ENCODE assay signal across 8 cellular contexts in genomic region chr3:187744169-187745151, GRCh38. TPM values are rescaled to one million over a fixed set of nuclear protein-coding genes. Genes with fewer than 3 reads are reported as not detected.
DNase-seq lines count a peak whose midpoint lies in the region; ATAC-seq and TF ChIP-seq lines count a peak whose summit lies in the region.

No MANE protein-coding gene starts in this region.

- under 1% methylated on average over 42 of the region's 55 CpGs for WGBS in SK-N-SH (ENCODE audit: low lambda C conversion rate)
- under 1% methylated on average over 49 of the region's 55 CpGs for WGBS in hepatocyte (ENCODE audit: low lambda C conversion rate, missing lambda C conversion rate)

- H3K79me2 ChIP-seq in SK-N-SH (ENCODE audit: insufficient read depth) (peaks cover 50% of the 10 kb centered on the region), hepatocyte (peaks cover 54% of the 10 kb centered on the region)

- no peak for DNase-seq in AG04450 (ENCODE audit: low read depth, low spot score)
- DNase-seq in HT-29 (ENCODE audit: low spot score), result peak; percentile 57
- DNase-seq in SK-N-SH, result peak; percentile 61
- DNase-seq in astrocyte of the cerebellum (ENCODE audit: low read depth), result no peak
- peak; percentile 69 for DNase-seq in hepatocyte (ENCODE audit: low spot score)
- DNase-seq in putamen (ENCODE audit: low spot score), result peak; percentile 77

- no peak for TF ChIP-seq CTCF in AG04450 (IDR thresholded peaks at IDR 0.05; ENCODE audit: low read depth, low read length)
- no peak for TF ChIP-seq CTCF in SK-N-SH (IDR thresholded peaks at IDR 0.05)
- TF ChIP-seq CTCF in astrocyte of the cerebellum (IDR thresholded peaks at IDR 0.05; ENCODE audit: low read depth, low read length, missing control alignments), result no peak
- TF ChIP-seq CTCF in hepatocyte (IDR thresholded peaks at IDR 0.05; ENCODE audit: poor library complexity), result no peak

- H4K20me1 ChIP-seq in SK-N-SH (ENCODE audit: insufficient read depth), result no peaks in the 10 kb centered on the region; the same call in 1 of the 2 replicates
- H4K20me1 ChIP-seq in hepatocyte (ENCODE audit: insufficient read depth, poor library complexity, severe bottlenecking), result peaks cover 16% of the 10 kb centered on the region

- H3K27me3 ChIP-seq in AG04450 (ENCODE audit: control insufficient read depth, insufficient read depth, low read length), result peaks cover 2% of the 10 kb centered on the region
- no peaks in the 10 kb centered on the region for H3K27me3 ChIP-seq in SK-N-SH (ENCODE audit: insufficient read depth)
- no peaks in the 10 kb centered on the region for H3K27me3 ChIP-seq in hepatocyte

- H3K9me3 ChIP-seq in AG04450 (ENCODE audit: control insufficient read depth, insufficient read depth, low read length) (no peaks in the 10 kb centered on the region), SK-N-SH (no peaks in the 10 kb centered on the region), hepatocyte (ENCODE audit: low read depth) (no peaks in the 10 kb centered on the region)

- H3K27ac ChIP-seq in AG04450 (ENCODE audit: low read depth, low read length) (peak overlapping the region; percentile 99), SK-N-SH (ENCODE audit: low read depth in 2 of 2, low read length in 1 of 2) (peak overlapping the region; percentile 68 to 97), hepatocyte (peak overlapping the region; percentile 93)

- H3K36me3 ChIP-seq in SK-N-SH (replicated peaks in 1 of 2; ENCODE audit: control insufficient read depth in 1 of 2, insufficient read depth in 2 of 2, low read length in 1 of 2) (no peaks in the 10 kb centered on the region), hepatocyte (replicated peaks; ENCODE audit: insufficient read depth, low read depth) (no peaks in the 10 kb centered on the region)

- H3K4me3 ChIP-seq in AG04450 (ENCODE audit: low read depth, low read length), result peak overlapping the region; percentile 89
- peak overlapping the region; percentile 81 to 94 for H3K4me3 ChIP-seq in SK-N-SH (ENCODE audit: low read depth in 2 of 2, low read length in 1 of 2)
- peak overlapping the region; percentile 87 for H3K4me3 ChIP-seq in astrocyte of the cerebellum (ENCODE audit: low read depth, low read length)
- peak overlapping the region; percentile 76 for H3K4me3 ChIP-seq in hepatocyte

- ATAC-seq in HG03354 (IDR thresholded peaks at IDR 0.05; ENCODE audit: poor library complexity, severe bottlenecking, unreplicated experiment) (no peak), GM19324 (IDR thresholded peaks at IDR 0.05; ENCODE audit: low FRiP score, unreplicated experiment) (no peak)

- TF ChIP-seq EP300 in SK-N-SH (IDR thresholded peaks at IDR 0.05; ENCODE audit: borderline replicate concordance in 1 of 2, low read depth in 1 of 2, low read length in 1 of 2), result no peak

- H3F3A ChIP-seq in SK-N-SH (replicated peaks; ENCODE audit: insufficient read depth), result peaks cover 18% of the 10 kb centered on the region

- H2AFZ ChIP-seq in SK-N-SH (ENCODE audit: low read depth), result peak overlapping the region; percentile 76
- no peak overlapping the region for H2AFZ ChIP-seq in hepatocyte

- in situ Hi-C loops in astrocyte of the cerebellum (cut with HindIII; ENCODE audit: low sequenced_read_pairs), result loop anchor here (5.0 to 25.0 kb wide), 8 partner anchors 78 to 1213 kb away; no protein-coding TSS in a partner anchor

- POLR2A ChIA-PET in AG04450 (lab: Yijun Ruan, JAX), result interaction anchor here (0.5 to 2.1 kb wide), 18 partner anchors 15 to 1206 kb away, joined by 3 to 14 read pairs (median 4); partner anchors contain the start of gene LPP
- POLR2A ChIA-PET in SK-N-SH (lab: Yijun Ruan, JAX), result no interaction called here

- H3K9me2 ChIP-seq in SK-N-SH, result no peaks in the 10 kb centered on the region
- no peaks in the 10 kb centered on the region for H3K9me2 ChIP-seq in hepatocyte (replicated peaks; ENCODE audit: insufficient read depth)

- no peak for TF ChIP-seq RAD21 in SK-N-SH (IDR thresholded peaks at IDR 0.05; ENCODE audit: low read length)

- CTCF ChIA-PET in AG04450 (lab: Charles Lee) (interaction anchor here (0.6 to 6.5 kb wide), 3 partner anchors 560 to 1211 kb away, joined by 3 to 96 read pairs (median 3); no protein-coding TSS in a partner anchor), SK-N-SH (lab: Yijun Ruan, JAX) (interaction anchor here (0.8 to 1.6 kb wide), 7 partner anchors 19 to 1484 kb away, joined by 3 to 6 read pairs (median 4); no protein-coding TSS in a partner anchor)

- H3K4me1 ChIP-seq in SK-N-SH (ENCODE audit: control insufficient read depth in 1 of 2, insufficient read depth in 2 of 2, low read depth in 1 of 2, low read length in 1 of 2), result peaks cover 19 to 29% of the 10 kb centered on the region in 2 experiments; a peak in 2 of 4 replicates
- H3K4me1 ChIP-seq in hepatocyte (ENCODE audit: insufficient read depth), result peaks cover 33% of the 10 kb centered on the region

- H3K9ac ChIP-seq in SK-N-SH, result peak overlapping the region; percentile 93

- peak overlapping the region; percentile 93 for H3K4me2 ChIP-seq in SK-N-SH
- peak overlapping the region; percentile 94 for H3K4me2 ChIP-seq in hepatocyte

TF ChIP-seq in SK-N-SH, 30 proteins besides CTCF, POLR2A, EP300 and RAD21:
- TF ChIP-seq, protein P1, sequence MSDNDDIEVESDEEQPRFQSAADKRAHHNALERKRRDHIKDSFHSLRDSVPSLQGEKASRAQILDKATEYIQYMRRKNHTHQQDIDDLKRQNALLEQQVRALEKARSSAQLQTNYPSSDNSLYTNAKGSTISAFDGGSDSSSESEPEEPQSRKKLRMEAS (IDR thresholded peaks at IDR 0.05; ENCODE audit: low read depth), result peak; percentile 27; the same call in 1 of the 2 replicates
- no peak for TF ChIP-seq YY1 (IDR thresholded peaks at IDR 0.05; ENCODE audit: low read depth)
TF ChIP-seq in SK-N-SH: peak in this region for 1.

RNA-seq across cellular contexts. Expression of gene BCL6, which starts 0.8 kb away (rescaled TPM):
- 12.8 and 19.2 TPM in 2 replicates for polyA plus RNA-seq in AG04450 (2011; rRNA removed)
- 38.5 and 41.9 TPM in 2 replicates for polyA minus RNA-seq in AG04450 (2011; rRNA and poly(A)+ RNA removed)
- 11.8 and 12.0 TPM in 2 replicates for total RNA-seq in HT-29 (2014; rRNA removed; shearing (Covaris generic))
- polyA plus RNA-seq in SK-N-SH (2012; rRNA removed), result 13.8 and 14.0 TPM in 2 replicates
- polyA plus RNA-seq in SK-N-SH (2012; cell fraction: cytosol; rRNA removed), result 6.0 and 7.6 TPM in 2 replicates
- 71.7 and 72.8 TPM in 2 replicates for polyA plus RNA-seq in SK-N-SH (2012; cell fraction: nucleus; rRNA removed)
- total RNA-seq in hepatocyte, result 40.3 and 46.5 TPM in 2 replicates
- polyA plus RNA-seq in hepatocyte, result 31.9 and 32.0 TPM in 2 replicates

RNA-seq across cellular contexts. Expression of gene RTP2, which starts 42.1 kb away (rescaled TPM):
- polyA plus RNA-seq in AG04450 (2011; rRNA removed) (not detected in 2 replicates), SK-N-SH (2012; rRNA removed) (0.07 TPM in 1 of 2 replicates, not detected in the other), hepatocyte (not detected in 2 replicates)
- not detected in 2 replicates for polyA minus RNA-seq in AG04450 (2011; rRNA and poly(A)+ RNA removed)
- total RNA-seq in HT-29 (2014; rRNA removed; shearing (Covaris generic)), result not detected in 2 replicates
- not detected in 2 replicates for polyA plus RNA-seq in SK-N-SH (2012; cell fraction: cytosol; rRNA removed)
- polyA plus RNA-seq in SK-N-SH (2012; cell fraction: nucleus; rRNA removed), result not detected in 2 replicates
- not detected in 2 replicates for total RNA-seq in hepatocyte

Comparison
In these comparisons a context has a peak if more than half of its experiments do, and no peak if none do; other contexts are left out.
1. DNase-seq: peak in HT-29 (single experiment), SK-N-SH (single experiment), hepatocyte (single experiment) and putamen (single experiment); none in AG04450 (single experiment) and astrocyte of the cerebellum (single experiment).
2. Peak in every context shown above with its lines, with median percentiles within 50 percentile points of each other: H3K27ac ChIP-seq and H3K4me3 ChIP-seq.